In the genomic region with DNA sequence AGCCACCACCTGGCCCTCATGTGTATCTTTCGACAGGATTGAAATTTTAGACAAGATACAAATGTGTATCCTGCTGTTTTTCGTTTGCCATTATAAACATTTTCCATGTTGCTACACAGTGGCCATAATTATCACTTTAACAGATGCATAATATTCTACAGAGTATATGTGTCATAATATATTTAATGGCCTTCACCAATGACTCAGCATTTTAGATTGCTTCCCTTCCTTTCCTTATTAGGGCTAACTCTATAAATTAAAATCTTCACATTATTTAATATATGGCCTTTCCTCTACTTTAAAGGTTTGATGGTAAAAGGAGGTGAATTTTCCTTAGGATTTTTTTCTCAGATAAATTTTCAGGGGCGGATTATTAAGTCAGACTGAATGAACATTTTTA, we compare ENCODE assay signal across 29 cellular contexts.
"Had no signal": no experiment of that assay in that cellular context is flagged by ENCODE, and none has a peak within 500 bp of the region (broad histone marks: within the 10 kb centered on the region; RNA-seq: fewer than 3 reads in every experiment).

No MANE protein-coding gene starts in this region.

- DNase-seq: activated B cell treated with CpG ODN at 0.5 μM for 24 hours; activated CD4-positive, alpha-beta T cell treated with anti-CD3 and anti-CD28 coated beads for 48 hours; activated CD4-positive, alpha-beta T cell treated with anti-CD3 and anti-CD28 coated beads, Interleukin-2, amount 50 U/mL, for 1 hour; activated CD4-positive, alpha-beta T cell treated with anti-CD3 and anti-CD28 coated beads, Interleukin-2, amount 50 U/mL, for 48 hours; activated CD8-positive, alpha-beta memory T cell treated with anti-CD3 and anti-CD28 coated beads for 24 hours; activated CD8-positive, alpha-beta T cell treated with anti-CD3 and anti-CD28 coated beads for 36 hours; activated effector memory CD4-positive, alpha-beta T cell treated with Interleukin-2 at 50 U/mL for 16 hours; activated gamma-delta T cell treated with Interleukin-2 at 50 U/mL for 16 hours; activated naive CD4-positive, alpha-beta T cell treated with anti-CD3 and anti-CD28 coated beads, Interleukin-2, amount 50 U/mL, for 16 hours; activated naive CD4-positive, alpha-beta T cell treated with Interleukin-2 at 50 U/mL for 16 hours; activated T-cell treated with anti-CD3 and anti-CD28 coated beads, Interleukin-2, amount 50 U/mL, for 4 hours; amniotic stem cell; anterior cingulate cortex; brain microvascular endothelial cell; dorsolateral prefrontal cortex; effector memory CD4-positive, alpha-beta T cell; endodermal cell; foreskin fibroblast; head of caudate nucleus; hippocampal formation; T-helper 9 cell; WERI-Rb-1 had no signal

- FAIRE-seq: astrocyte, bronchial epithelial cell, frontal cortex had no signal

- H3K27me3 ChIP-seq: brain microvascular endothelial cell had no signal

- H3K4me3 ChIP-seq: coronary artery, dorsolateral prefrontal cortex had no signal

- H3K27ac ChIP-seq: brain microvascular endothelial cell, coronary artery, dorsolateral prefrontal cortex, WERI-Rb-1 had no signal

- H3K36me3 ChIP-seq: brain microvascular endothelial cell, WERI-Rb-1 had no signal

- ATAC-seq: activated CD4-positive, CD25-positive, alpha-beta regulatory T cell treated with anti-CD3 and anti-CD28 coated beads, Interleukin-2, amount 50 U/mL, for 24 hours; activated CD8-positive, alpha-beta T cell treated with anti-CD3 and anti-CD28 coated beads for 36 hours; activated T-cell treated with anti-CD3 and anti-CD28 coated beads, Interleukin-2, amount 50 U/mL, for 4 hours; activated T-helper 17 cell treated with anti-CD3 and anti-CD28 coated beads, Interleukin-2, amount 50 U/mL, for 72 hours; esophagus mucosa had no signal
